8 cellular contexts compared by ENCODE assay signal in genomic region chr9:15552641-15553527, GRCh38. TPM values are rescaled to one million over a fixed set of nuclear protein-coding genes. Genes with fewer than 3 reads are reported as not detected.
DNase-seq lines count a peak whose midpoint lies in the region; ATAC-seq lines count a peak whose summit lies in the region.

Gene CCDC171 (plus strand): TSS chr9:15553043. CDS start chr9:15564089, 11,046 bp downstream.

- H3K4me3 Mint-ChIP-seq in activated T-helper 17 cell treated with anti-CD3 and anti-CD28 coated beads, Interleukin-2, amount 50 U/mL, for 72 hours = peak within 1 kb of the TSS; percentile 90
- H3K4me3 Mint-ChIP-seq in natural killer cell treated with Interleukin-12 subunit alpha and Interleukin-12 subunit beta and Interleukin-15 and Interleukin-18, amount 100 ng/mL, for 72 hours = peak within 1 kb of the TSS; percentile 83

- no peaks in the 10 kb centered on the region for H3K36me3 Mint-ChIP-seq in activated T-helper 17 cell treated with anti-CD3 and anti-CD28 coated beads, Interleukin-2, amount 50 U/mL, for 72 hours (ENCODE audit: low read depth)
- no peaks in the 10 kb centered on the region for H3K36me3 Mint-ChIP-seq in natural killer cell treated with Interleukin-12 subunit alpha and Interleukin-12 subunit beta and Interleukin-15 and Interleukin-18, amount 100 ng/mL, for 72 hours

- DNase-seq in ELF-1 (ENCODE audit: low read depth, low spot score) (peak; percentile 97), GOT3 (lab: John Stamatoyannopoulos, UW) (peak; percentile 44), LHCN-M2 (ENCODE audit: low read depth) (peak; percentile 94), RPMI7951 (ENCODE audit: low read depth) (peak; percentile 91), fibroblast of peridontal ligament (ENCODE audit: extremely low read depth) (peak; percentile 94)
- peak; percentile 92 for DNase-seq in natural killer cell treated with Interleukin-12 subunit alpha and Interleukin-12 subunit beta and Interleukin-15 and Interleukin-18, amount 100 ng/mL, for 72 hours (ENCODE audit: low spot score)
- peak; percentile 75 for DNase-seq in stimulated activated naive CD4-positive, alpha-beta T cell treated with Interleukin-2 at 50 U/mL for 16 hours (lab: John Stamatoyannopoulos, UW)

- peak within 1 kb of the TSS; percentile 83 for H3K27ac Mint-ChIP-seq in activated T-helper 17 cell treated with anti-CD3 and anti-CD28 coated beads, Interleukin-2, amount 50 U/mL, for 72 hours
- peak within 1 kb of the TSS; percentile 61 to 71 for H3K27ac Mint-ChIP-seq in natural killer cell treated with Interleukin-12 subunit alpha and Interleukin-12 subunit beta and Interleukin-15 and Interleukin-18, amount 100 ng/mL, for 72 hours

- no peaks in the 10 kb centered on the region for H3K27me3 Mint-ChIP-seq in activated T-helper 17 cell treated with anti-CD3 and anti-CD28 coated beads, Interleukin-2, amount 50 U/mL, for 72 hours
- H3K27me3 Mint-ChIP-seq in natural killer cell treated with Interleukin-12 subunit alpha and Interleukin-12 subunit beta and Interleukin-15 and Interleukin-18, amount 100 ng/mL, for 72 hours = no peaks in the 10 kb centered on the region

- ATAC-seq in activated T-helper 17 cell treated with anti-CD3 and anti-CD28 coated beads, Interleukin-2, amount 50 U/mL, for 72 hours (replicated peaks) = peak; percentile 90
- peak; percentile 95 to 96 for ATAC-seq in natural killer cell treated with Interleukin-12 subunit alpha and Interleukin-12 subunit beta and Interleukin-15 and Interleukin-18, amount 100 ng/mL, for 72 hours

- no peaks in the 10 kb centered on the region for H3K4me1 Mint-ChIP-seq in activated T-helper 17 cell treated with anti-CD3 and anti-CD28 coated beads, Interleukin-2, amount 50 U/mL, for 72 hours
- H3K4me1 Mint-ChIP-seq in natural killer cell treated with Interleukin-12 subunit alpha and Interleukin-12 subunit beta and Interleukin-15 and Interleukin-18, amount 100 ng/mL, for 72 hours (ENCODE audit: low read depth in 2 of 2) = peaks cover 13 to 19% of the 10 kb centered on the region in 2 donors

- H3K9me3 Mint-ChIP-seq in activated T-helper 17 cell treated with anti-CD3 and anti-CD28 coated beads, Interleukin-2, amount 50 U/mL, for 72 hours = no peaks in the 10 kb centered on the region
- no peaks in the 10 kb centered on the region for H3K9me3 Mint-ChIP-seq in natural killer cell treated with Interleukin-12 subunit alpha and Interleukin-12 subunit beta and Interleukin-15 and Interleukin-18, amount 100 ng/mL, for 72 hours

RNA-seq across cellular contexts. Expression of gene CCDC171, which starts in this region (rescaled TPM):
- 1.7 and 1.9 TPM in 2 replicates for total RNA-seq in LHCN-M2 (2014; rRNA removed)
- 0.33 TPM for polyA plus RNA-seq in LHCN-M2 (2012)
- 0.48 and 0.68 TPM in 2 replicates for total RNA-seq in RPMI7951 (2014; rRNA removed; shearing (Covaris generic))
- total RNA-seq in activated T-helper 17 cell treated with anti-CD3 and anti-CD28 coated beads, Interleukin-2, amount 50 U/mL, for 72 hours = 1 to 10 TPM; 2.5 to 5.5 TPM
- total RNA-seq in natural killer cell treated with Interleukin-12 subunit alpha and Interleukin-12 subunit beta and Interleukin-15 and Interleukin-18, amount 100 ng/mL, for 72 hours = 1 to 10 TPM; 2.0 to 3.6 TPM

Comparison
In these comparisons a context has a peak if more than half of its experiments do, and no peak if none do; other contexts are left out.
1. Peak in every context shown above with its lines: DNase-seq and ATAC-seq.
2. Peak in DNase-seq in RPMI7951; RNA of the gene not detected or under 1 TPM.
3. DNase-seq: peak in every context shown above with its lines; median percentile 97 in ELF-1; 94 in LHCN-M2; 94 in fibroblast of peridontal ligament; 92 in natural killer cell treated with Interleukin-12 subunit alpha and Interleukin-12 subunit beta and Interleukin-15 and Interleukin-18, amount 100 ng/mL, for 72 hours; 91 in RPMI7951; 75 in stimulated activated naive CD4-positive, alpha-beta T cell treated with Interleukin-2 at 50 U/mL for 16 hours; 44 in GOT3.